ENCODE assay signal across 17 cellular contexts in the genomic region with DNA sequence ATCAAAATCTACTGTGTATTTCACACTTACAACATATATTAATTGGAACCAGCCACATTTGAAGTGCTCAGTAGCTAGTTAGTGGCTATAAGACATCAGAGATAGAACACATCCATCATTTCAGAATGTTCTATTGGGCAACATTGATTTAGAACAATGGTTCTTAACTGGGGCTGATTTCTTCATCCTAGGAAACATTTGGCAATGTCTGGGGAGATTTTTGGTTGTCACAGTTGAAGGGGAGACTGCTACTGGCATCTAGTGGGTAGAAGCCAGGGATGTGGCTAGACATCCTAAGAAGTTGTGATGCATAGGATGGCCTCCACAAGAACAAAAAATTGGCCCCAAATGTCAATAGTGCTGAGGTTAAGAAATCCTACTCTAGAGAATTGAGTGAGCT.
DNase-seq lines count a peak whose midpoint lies in the region; ATAC-seq and TF ChIP-seq lines count a peak whose summit lies in the region.
"Had no signal": no experiment of that assay in that cellular context is flagged by ENCODE, and none has a peak within 500 bp of the region (broad histone marks: within the 10 kb centered on the region; RNA-seq: fewer than 3 reads in every experiment).

No MANE protein-coding gene starts in this region.

- TF ChIP-seq POLR2A in NB4 (IDR thresholded peaks at IDR 0.05; ENCODE audit: extremely low read depth, insufficient read length), result no peak

- no peaks in the 10 kb centered on the region for H3K9me3 ChIP-seq in T-helper 17 cell (ENCODE audit: control insufficient read depth, low read length, poor library complexity, severe bottlenecking)
- H3K9me3 ChIP-seq: BLaER1 had no signal

- H3K27me3 Mint-ChIP-seq in T-helper 17 cell, result no peaks in the 10 kb centered on the region
- H3K27me3 Mint-ChIP-seq: CD8-positive, alpha-beta memory T cell had no signal

- peak overlapping the region; percentile 86 for H3K27ac Mint-ChIP-seq in T-helper 17 cell

- ATAC-seq in T-helper 17 cell (no peak), sciatic nerve (peak; percentile 45), HG03571 (IDR thresholded peaks at IDR 0.05; ENCODE audit: unreplicated experiment) (no peak)

- intact Hi-C loops in sciatic nerve (cut with DNase I), result no loop called here

- no peak for TF ChIP-seq CTCF in NB4 (IDR thresholded peaks at IDR 0.05; ENCODE audit: low read depth, low read length)

- DNase-seq in NB4 (ENCODE audit: low read depth), result peak; percentile 25
- DNase-seq in T-helper 17 cell, result no peak
- peak; percentile 80 for DNase-seq in fibroblast of gingiva (ENCODE audit: low read depth)
- DNase-seq in sciatic nerve (ENCODE audit: low spot score), result no peak
- no peak for DNase-seq in NCI-H748 (lab: John Stamatoyannopoulos, UW; ENCODE audit: unreplicated experiment)
- DNase-seq in NAMALWA (ENCODE audit: low spot score), result no peak
- DNase-seq: CD8-positive, alpha-beta memory T cell; H7; Karpas-422; NCI-H1092; NCI-H1694 treated with DMSO at 0.1 percent for 48 hours; NCI-H446; NCI-H748 treated with DMSO at 0.1 percent for 48 hours; SHP77 treated with DMSO at 0.1 percent for 48 hours; SW 1271 had no signal

- no peaks in the 10 kb centered on the region for H3K36me3 Mint-ChIP-seq in T-helper 17 cell (ENCODE audit: low read depth)

- no peak overlapping the region for H3K4me3 ChIP-seq in NB4 (ENCODE audit: low read depth, low read length)
- H3K4me3 ChIP-seq: BLaER1 had no signal

- no peak overlapping the region for H3K4me3 Mint-ChIP-seq in T-helper 17 cell

- H3K4me1 Mint-ChIP-seq in T-helper 17 cell, result peaks cover 27% of the 10 kb centered on the region

Comparison
In these comparisons a context has a peak if more than half of its experiments do, and no peak if none do; other contexts are left out.
1. DNase-seq: peak in NB4 (single experiment) and fibroblast of gingiva (single experiment); none in T-helper 17 cell (0 of 3), sciatic nerve (single experiment), NCI-H748 (single experiment) and NAMALWA (single experiment).